Comparison of ENCODE assay signal across 22 cellular contexts in genomic region chr9:85858351-85858750, GRCh38.
"Had no signal": no experiment of that assay in that cellular context is flagged by ENCODE, and none has a peak within 500 bp of the region (broad histone marks: within the 10 kb centered on the region; RNA-seq: fewer than 3 reads in every experiment).

No MANE protein-coding gene starts in this region.

- ATAC-seq: activated CD8-positive, alpha-beta T cell treated with anti-CD3 and anti-CD28 coated beads for 36 hours; activated T-helper 17 cell treated with anti-CD3 and anti-CD28 coated beads, Interleukin-2, amount 50 U/mL, for 72 hours; body of pancreas; esophagus mucosa; gastroesophageal sphincter; stimulated activated naive B cell treated with anti-CD40 and anti-IgM and Interleukin-4, amounts not matched to agents 10 μg/mL and 1 μg/mL and 100 μg/mL, for 72 hours had no signal

- H3K27me3 ChIP-seq: body of pancreas, gastroesophageal sphincter, spleen, tibial nerve, uterus had no signal

- H3K4me3 ChIP-seq: body of pancreas, coronary artery, gastroesophageal sphincter, spleen, tibial nerve, uterus had no signal

- H3K9me3 ChIP-seq: body of pancreas, gastroesophageal sphincter, tibial nerve, uterus had no signal

- H3K4me1 ChIP-seq: body of pancreas, gastroesophageal sphincter, spleen, uterus had no signal

- H3K27me3 Mint-ChIP-seq: activated CD8-positive, alpha-beta T cell treated with anti-CD3 and anti-CD28 coated beads for 36 hours; activated naive CD8-positive, alpha-beta T cell treated with anti-CD3 and anti-CD28 coated beads, Interleukin-2, amount 10 ng/mL, durations not matched to agents 7 days and 5 days; activated T-helper 17 cell treated with anti-CD3 and anti-CD28 coated beads, Interleukin-2, amount 50 U/mL, for 72 hours; central memory CD8-positive, alpha-beta T cell; stimulated activated naive B cell treated with anti-CD40 and anti-IgM and Interleukin-4, amounts not matched to agents 10 μg/mL and 1 μg/mL and 100 μg/mL, for 72 hours had no signal

- H3K36me3 ChIP-seq: uterus had no signal

- H3K27ac ChIP-seq: body of pancreas, coronary artery, gastroesophageal sphincter, parathyroid adenoma, spleen, tibial nerve, uterus had no signal

- DNase-seq: activated CD4-positive, alpha-beta T cell treated with anti-CD3 and anti-CD28 coated beads for 48 hours; activated CD4-positive, CD25-positive, alpha-beta regulatory T cell; activated CD8-positive, alpha-beta T cell treated with anti-CD3 and anti-CD28 coated beads for 36 hours; activated naive CD4-positive, alpha-beta T cell; activated naive CD8-positive, alpha-beta T cell treated with anti-CD3 and anti-CD28 coated beads, Interleukin-2, amount 10 ng/mL, durations not matched to agents 7 days and 5 days; activated T-cell treated with anti-CD3 and anti-CD28 coated beads, Interleukin-2, amount 50 U/mL, for 1 hour; body of pancreas; effector CD4-positive, alpha-beta T cell; immature natural killer cell; spleen; stimulated activated CD4-positive, alpha-beta T cell treated with anti-CD3 and anti-CD28 coated beads, Interleukin-4, amount 100 ng/mL, for 4 hours; stimulated activated naive B cell treated with anti-CD40 and anti-IgM and Interleukin-4, amounts not matched to agents 10 μg/mL and 1 μg/mL and 100 μg/mL, for 72 hours; uterus had no signal

- H3K4me1 Mint-ChIP-seq: activated naive CD8-positive, alpha-beta T cell treated with anti-CD3 and anti-CD28 coated beads, Interleukin-2, amount 10 ng/mL, durations not matched to agents 7 days and 5 days; activated T-helper 17 cell treated with anti-CD3 and anti-CD28 coated beads, Interleukin-2, amount 50 U/mL, for 72 hours; central memory CD8-positive, alpha-beta T cell; nephron; stimulated activated naive B cell treated with anti-CD40 and anti-IgM and Interleukin-4, amounts not matched to agents 10 μg/mL and 1 μg/mL and 100 μg/mL, for 72 hours had no signal

- H3K27ac Mint-ChIP-seq: activated CD8-positive, alpha-beta T cell treated with anti-CD3 and anti-CD28 coated beads for 36 hours; activated naive CD8-positive, alpha-beta T cell treated with anti-CD3 and anti-CD28 coated beads, Interleukin-2, amount 10 ng/mL, durations not matched to agents 7 days and 5 days; activated T-helper 17 cell treated with anti-CD3 and anti-CD28 coated beads, Interleukin-2, amount 50 U/mL, for 72 hours; stimulated activated naive B cell treated with anti-CD40 and anti-IgM and Interleukin-4, amounts not matched to agents 10 μg/mL and 1 μg/mL and 100 μg/mL, for 72 hours; T-helper 2 cell treated with Interferon-gamma antibody and Interleukin-4, amounts not matched to agents 5 μg/mL and 100 μg/mL, for 36 hours had no signal

- H3K4me3 Mint-ChIP-seq: activated CD8-positive, alpha-beta T cell treated with anti-CD3 and anti-CD28 coated beads for 36 hours; activated naive CD8-positive, alpha-beta T cell treated with anti-CD3 and anti-CD28 coated beads, Interleukin-2, amount 10 ng/mL, durations not matched to agents 7 days and 5 days; activated T-helper 17 cell treated with anti-CD3 and anti-CD28 coated beads, Interleukin-2, amount 50 U/mL, for 72 hours; central memory CD8-positive, alpha-beta T cell; immature natural killer cell; nephron; stimulated activated naive B cell treated with anti-CD40 and anti-IgM and Interleukin-4, amounts not matched to agents 10 μg/mL and 1 μg/mL and 100 μg/mL, for 72 hours; T-helper 2 cell treated with Interferon-gamma antibody and Interleukin-4, amounts not matched to agents 5 μg/mL and 100 μg/mL, for 36 hours had no signal
